In the genomic region with DNA sequence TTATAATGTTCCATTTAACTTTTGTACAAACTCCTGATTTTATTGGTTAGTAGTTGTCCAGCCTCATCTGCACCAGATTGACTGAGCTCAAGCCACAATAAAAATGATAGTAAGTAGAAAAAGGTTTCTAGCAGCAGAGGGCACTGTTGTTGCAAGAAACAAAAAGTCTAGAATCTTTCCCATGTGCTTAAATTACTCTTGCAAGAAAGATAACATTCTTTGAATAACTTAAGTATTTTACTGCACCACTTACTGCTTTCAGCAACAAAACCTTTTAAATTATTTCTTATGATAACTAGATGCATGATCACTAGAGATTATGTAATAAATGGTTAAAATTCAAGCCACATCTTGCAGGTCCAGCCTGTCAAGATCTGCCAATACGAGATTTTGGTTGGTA, we compare ENCODE assay signal across 10 cellular contexts. TPM values are rescaled to one million over a fixed set of nuclear protein-coding genes. Genes with fewer than 3 reads are reported as not detected.
DNase-seq lines count a peak whose midpoint lies in the region; ATAC-seq and TF ChIP-seq lines count a peak whose summit lies in the region.
"Had no signal": no experiment of that assay in that cellular context is flagged by ENCODE, and none has a peak within 500 bp of the region (broad histone marks: within the 10 kb centered on the region; RNA-seq: fewer than 3 reads in every experiment).

No MANE protein-coding gene starts in this region.

- H3K27ac ChIP-seq in Karpas-422 (ENCODE audit: low read length) (no peak overlapping the region), psoas muscle (peak overlapping the region; percentile 81)
- H3K27ac ChIP-seq: neutrophil had no signal

- no peaks in the 10 kb centered on the region for H3K27me3 ChIP-seq in Karpas-422 (ENCODE audit: low read length)
- H3K27me3 ChIP-seq in psoas muscle (ENCODE audit: insufficient read depth in 3 of 3, low read length in 2 of 3), result no peaks in the 10 kb centered on the region
- H3K27me3 ChIP-seq: neutrophil had no signal

- peak; percentile 41 for DNase-seq in D341Med (ENCODE audit: low spot score)
- DNase-seq in Karpas-422, result peak; percentile 83
- DNase-seq in SKM-1 (lab: John Stamatoyannopoulos, UW; ENCODE audit: unreplicated experiment), result peak; percentile 10
- DNase-seq in foreskin melanocyte, result peak; percentile 50
- DNase-seq in psoas muscle, result no peak
- DNase-seq in T1000 (lab: John Stamatoyannopoulos, UW), result no peak

- intact Hi-C loops in psoas muscle (cut with DNase I), result loop anchor here (2.0 to 10.0 kb wide), 5 partner anchors 48 to 185 kb away; partner anchors contain the start of gene WASL (in 1 of the 2)

- TF ChIP-seq CTCF in psoas muscle (IDR thresholded peaks at IDR 0.05), result peak; percentile 54

- no peaks in the 10 kb centered on the region for H3K79me2 ChIP-seq in Karpas-422 (ENCODE audit: low read length)

- ATAC-seq in GM19452 (IDR thresholded peaks at IDR 0.05; ENCODE audit: unreplicated experiment) (peak; percentile 55), psoas muscle (peak in 2 of 4 donors; percentile 42 to 54), HG03135 (IDR thresholded peaks at IDR 0.05; ENCODE audit: unreplicated experiment) (no peak)

- H4K20me1 ChIP-seq in Karpas-422 (ENCODE audit: insufficient read depth, low read depth, low read length), result peaks cover 5% of the 10 kb centered on the region; the same call in 1 of the 2 replicates

- peaks cover 10% of the 10 kb centered on the region for H3K4me1 ChIP-seq in Karpas-422 (ENCODE audit: low read length)
- H3K4me1 ChIP-seq in psoas muscle, result peaks cover 47% of the 10 kb centered on the region

- H3K9me3 ChIP-seq in Karpas-422 (ENCODE audit: low read length) (no peaks in the 10 kb centered on the region), psoas muscle (no peaks in the 10 kb centered on the region)
- H3K9me3 ChIP-seq: neutrophil had no signal

- WGBS in psoas muscle, 3 donors, result 85 to 94% (median 87%) methylated on average over 1 of the region's 1 CpG

- H2AFZ ChIP-seq in Karpas-422 (ENCODE audit: low read length), result no peak overlapping the region

- H3K36me3 ChIP-seq in Karpas-422 (ENCODE audit: insufficient read depth, low read length) (peaks cover 22% of the 10 kb centered on the region; the same call in 1 of the 2 replicates), psoas muscle (ENCODE audit: insufficient read depth in 1 of 2, low read depth in 1 of 2) (peaks cover 4 to 36% of the 10 kb centered on the region in 2 donors)

- no peaks in the 10 kb centered on the region for H3K9me2 ChIP-seq in Karpas-422 (replicated peaks; ENCODE audit: insufficient read depth, low read length)

- H3K4me3 ChIP-seq in Karpas-422 (ENCODE audit: low read length) (no peak overlapping the region), psoas muscle (no peak overlapping the region)

- no peak overlapping the region for H3K9ac ChIP-seq in Karpas-422 (ENCODE audit: low read length)

- H3K4me2 ChIP-seq in Karpas-422 (ENCODE audit: low read depth, low read length, poor library complexity, severe bottlenecking), result no peak overlapping the region

RNA-seq across cellular contexts. Expression of gene LMOD2, which starts 27.0 kb away (rescaled TPM):
- not detected in 2 replicates for total RNA-seq in Karpas-422 (2014; rRNA removed; shearing (Covaris generic); ENCODE audit: low replicate concordance)
- 1,000 to 10,000 TPM in 1 of 4 donors, 100 to 1,000 TPM in 3; 383 to 1,114 (median 640) TPM for total RNA-seq in psoas muscle
- 100 to 1,000 TPM in 2 of 3 donors, 1 to 10 TPM in 1; 6.9 to 341 (median 259) TPM for polyA plus RNA-seq in psoas muscle
- total RNA-seq: T-helper 1 cell treated with Interleukin-12 subunit alpha and Interleukin-12 subunit beta and Interleukin-4 antibody, amounts not matched to agents 30 ng/mL and 1 ng/mL, for 36 hours had no signal

Comparison
In these comparisons a context has a peak if more than half of its experiments do, and no peak if none do; other contexts are left out.
1. DNase-seq: peak in D341Med (single experiment), Karpas-422 (single experiment), SKM-1 (single experiment) and foreskin melanocyte (single experiment); none in psoas muscle (0 of 2) and T1000 (single experiment).
2. RNA of gene LMOD2, which starts 27.0 kb away (total RNA-seq): 383 to 1,114 TPM in psoas muscle; not detected in Karpas-422; every median in the first group is over 100 times any median in the second.